In the genomic region with DNA sequence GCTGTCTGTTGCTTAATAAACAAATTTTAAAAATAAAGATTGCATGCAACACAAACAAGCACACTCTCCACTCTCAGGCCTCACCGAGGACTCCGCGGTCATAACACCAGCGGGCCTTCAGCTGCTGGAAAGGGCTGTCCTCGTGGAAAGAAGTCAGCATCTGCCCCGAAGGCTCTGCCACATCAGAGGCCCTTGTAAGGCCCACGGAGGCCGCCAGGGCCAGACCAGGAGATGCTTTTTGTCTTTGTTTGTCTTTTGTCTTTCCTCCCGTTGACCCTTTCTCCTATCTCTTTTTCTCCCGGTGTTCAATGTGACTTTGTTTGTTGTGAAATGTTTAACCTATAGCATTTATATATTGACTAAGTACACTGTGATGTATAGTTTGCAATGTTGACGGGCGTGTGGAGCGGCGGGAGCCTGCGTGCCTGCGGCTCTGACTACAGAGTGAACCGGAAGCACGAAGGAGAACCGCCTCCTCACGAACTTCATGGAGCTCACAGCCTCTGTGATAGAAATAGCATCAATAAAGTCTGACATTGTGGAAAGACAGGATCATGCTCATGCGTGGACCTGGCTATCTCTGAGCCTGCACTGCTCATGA, we compare ENCODE assay signal across 17 cellular contexts. TPM values are rescaled to one million over a fixed set of nuclear protein-coding genes. Genes with fewer than 3 reads are reported as not detected.
A peak's percentile ranks its signal among the peaks of the same experiment; 100 is the strongest.
DNase-seq lines count a peak whose midpoint lies in the region; ATAC-seq and TF ChIP-seq lines count a peak whose summit lies in the region.
"Had no signal": no experiment of that assay in that cellular context is flagged by ENCODE, and none has a peak within 500 bp of the region (broad histone marks: within the 10 kb centered on the region; RNA-seq: fewer than 3 reads in every experiment).

No MANE protein-coding gene starts in this region.

- intact Hi-C loops in mucosa of descending colon (cut with DNase I, micrococcal nuclease) (no loop called here), Right ventricle myocardium superior (cut with DNase I) (no loop called here)

- DNase-seq in HuH-7 (ENCODE audit: low spot score), result peak; percentile 43
- DNase-seq in brain pericyte (ENCODE audit: low read depth, low spot score), result peak; percentile 21
- DNase-seq in mucosa of descending colon, result no peak
- DNase-seq in Right ventricle myocardium superior, result no peak
- DNase-seq in kidney glomerular epithelial cell (lab: John Stamatoyannopoulos, UW), result no peak
- DNase-seq in T-helper 1 cell, result no peak
- DNase-seq: body of pancreas, NCI-H1092, NCI-H2081 treated with DMSO at 0.1 percent for 48 hours, NCI-H82, spleen, T-helper 17 cell, tibial artery had no signal

- H3K4me3 ChIP-seq in mucosa of descending colon, result no peak overlapping the region
- H3K4me3 ChIP-seq: body of pancreas, esophagus muscularis mucosa, spleen, tibial artery had no signal

- ATAC-seq in mucosa of descending colon, result peak; percentile 25
- ATAC-seq in Right ventricle myocardium superior (ENCODE audit: poor library complexity), result no peak
- no peak for ATAC-seq in HG02610 (IDR thresholded peaks at IDR 0.05; ENCODE audit: unreplicated experiment)
- ATAC-seq: body of pancreas; stimulated activated effector memory CD8-positive, alpha-beta T cell treated with anti-CD3 and anti-CD28 coated beads, Interleukin-12 subunit alpha, Interleukin-12 subunit beta, amount 100 ng/mL, for 72 hours; T-helper 17 cell had no signal

- H3K36me3 ChIP-seq in mucosa of descending colon (ENCODE audit: low read depth), result no peaks in the 10 kb centered on the region
- H3K36me3 ChIP-seq: esophagus muscularis mucosa, spleen, tibial artery had no signal

- no peaks in the 10 kb centered on the region for H3K4me1 ChIP-seq in mucosa of descending colon (ENCODE audit: low read depth)
- H3K4me1 ChIP-seq: body of pancreas, esophagus muscularis mucosa, tibial artery had no signal

- no peaks in the 10 kb centered on the region for H3K9me3 ChIP-seq in mucosa of descending colon
- H3K9me3 ChIP-seq: body of pancreas, esophagus muscularis mucosa, spleen, tibial artery had no signal

- peak overlapping the region; percentile 25 for H3K27ac ChIP-seq in C4-2B
- H3K27ac ChIP-seq: body of pancreas, esophagus muscularis mucosa, spleen, tibial artery had no signal

- TF ChIP-seq CTCF in C4-2B (conservative IDR thresholded peaks at IDR 0.05) (no peak), mucosa of descending colon (IDR thresholded peaks at IDR 0.05) (no peak)

RNA-seq across cellular contexts. Expression of a gene that starts 24.1 kb away (rescaled TPM):
- total RNA-seq in mucosa of descending colon (10 to 100 TPM in 1 of 3 donors, 1 to 10 TPM in 2; 6.2 to 12.2 (median 8.5) TPM), Right ventricle myocardium superior (7.3 TPM)

RNA-seq across cellular contexts. Expression of a gene that starts 37.6 kb away (rescaled TPM):
- 10 to 100 TPM; 70.4 to 96.0 (median 76.1) TPM for total RNA-seq in mucosa of descending colon
- 47.0 TPM for total RNA-seq in Right ventricle myocardium superior

Comparison
In these comparisons a context has a peak if more than half of its experiments do, and no peak if none do; other contexts are left out.
1. DNase-seq: peak in HuH-7 (single experiment) and brain pericyte (single experiment); none in mucosa of descending colon (0 of 3), Right ventricle myocardium superior (single experiment), kidney glomerular epithelial cell (single experiment) and T-helper 1 cell (0 of 5).